ENCODE assay signal across 19 cellular contexts in the genomic region with DNA sequence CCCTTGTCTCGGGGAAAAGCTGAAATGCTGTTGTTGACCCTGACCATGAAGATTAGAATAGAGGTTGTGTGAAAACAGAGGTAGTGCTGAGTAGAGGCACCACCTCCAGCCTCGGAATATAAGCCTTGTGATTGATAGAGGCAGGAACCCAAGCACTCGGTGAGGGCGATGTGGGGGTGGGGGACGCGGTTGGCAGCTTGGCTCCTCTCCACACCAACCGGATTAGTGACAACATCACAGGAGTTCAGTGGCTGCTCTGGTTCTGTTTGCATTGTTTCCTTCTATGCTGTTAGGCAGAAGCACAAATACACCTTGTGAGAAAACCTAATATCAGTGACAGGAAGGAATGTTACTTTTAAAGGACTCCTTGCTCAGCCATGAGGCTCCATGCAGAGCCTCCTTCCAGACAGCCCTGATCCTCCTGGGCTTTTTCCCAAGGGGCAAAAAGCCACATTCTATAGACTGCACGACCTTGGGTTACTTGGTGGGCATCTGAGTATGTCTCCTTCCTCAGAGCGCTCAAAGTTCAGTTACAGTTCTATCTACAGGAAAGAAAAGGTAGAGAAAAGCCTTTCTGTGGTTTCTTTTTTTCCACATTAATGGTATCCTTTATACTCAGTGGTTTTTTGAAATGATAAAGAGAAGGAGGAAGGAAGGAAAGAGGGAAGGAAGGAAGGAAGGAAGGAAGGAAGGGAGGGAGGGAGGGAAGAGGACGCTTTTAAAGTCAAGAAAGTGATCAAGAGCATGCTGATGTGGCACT.
DNase-seq lines count a peak whose midpoint lies in the region; FAIRE-seq and TF ChIP-seq lines count a peak whose summit lies in the region.
"Had no signal": no experiment of that assay in that cellular context is flagged by ENCODE, and none has a peak within 500 bp of the region (broad histone marks: within the 10 kb centered on the region; RNA-seq: fewer than 3 reads in every experiment).

No MANE protein-coding gene starts in this region.

- H4K20me1 ChIP-seq in H1 (replicated peaks in 1 of 2; ENCODE audit: control insufficient read depth in 1 of 2, insufficient read depth in 2 of 2, low read length in 2 of 2) (peaks cover 0 to 3% of the 10 kb centered on the region in 2 experiments), PC-9 (ENCODE audit: insufficient read depth) (no peaks in the 10 kb centered on the region)

- H3K79me2 ChIP-seq in H1 (ENCODE audit: control insufficient read depth in 1 of 2, insufficient read depth in 2 of 2, low read length in 2 of 2) = no peaks in the 10 kb centered on the region
- no peaks in the 10 kb centered on the region for H3K79me2 ChIP-seq in PC-9 (ENCODE audit: low read depth)

- no peak overlapping the region for H3K56ac ChIP-seq in H1 (replicated peaks; ENCODE audit: insufficient read length, low read depth, low read length)

- H3K4me2 ChIP-seq in H1 (ENCODE audit: insufficient read depth in 1 of 2, low read depth in 2 of 2, low read length in 2 of 2) (no peak overlapping the region), PC-9 (no peak overlapping the region)

- H2BK20ac ChIP-seq in H1 (ENCODE audit: low read length) = no peak overlapping the region

- H2AFZ ChIP-seq in H1 (ENCODE audit: low read length) (peak overlapping the region; percentile 9; the same call in 1 of the 2 replicates), PC-9 (no peak overlapping the region)

- H3K4me3 Mint-ChIP-seq in activated CD4-positive, alpha-beta T cell treated with anti-CD3 and anti-CD28 coated beads, Interleukin-2, amount 10 ng/mL, durations not matched to agents 24 days and 14 days = no peak overlapping the region
- H3K4me3 Mint-ChIP-seq: activated naive CD4-positive, alpha-beta T cell treated with anti-CD3 and anti-CD28 coated beads, Interleukin-2, amount 10 ng/mL, durations not matched to agents 7 days and 5 days; activated T-cell treated with anti-CD3 and anti-CD28 coated beads, Interleukin-2, amount 50 U/mL, for 72 hours; central memory CD8-positive, alpha-beta T cell; mesothelial cell of epicardium; natural killer cell treated with Interleukin-12 subunit alpha and Interleukin-12 subunit beta and Interleukin-15 and Interleukin-18, amount 100 ng/mL, for 72 hours had no signal

- FAIRE-seq in H1 (lab: Jason Lieb, UNC) = no peak
- FAIRE-seq: GM12891 had no signal

- TF ChIP-seq POLR2A in H1 (IDR thresholded peaks at IDR 0.05; ENCODE audit: control extremely low read depth in 1 of 2, low read depth in 2 of 2, low read length in 2 of 2) = no peak

- intact Hi-C loops in activated CD4-positive, alpha-beta T cell treated with anti-CD3 and anti-CD28 coated beads, Interleukin-2, amount 10 ng/mL, durations not matched to agents 24 days and 14 days (cut with micrococcal nuclease) = no loop called here
- intact Hi-C loops in PC-9 (cut with micrococcal nuclease; ENCODE audit: unreplicated experiment) = no loop called here

- TF ChIP-seq CTCF in H1 (IDR thresholded peaks at IDR 0.05; ENCODE audit: control extremely low read depth in 1 of 3, insufficient read depth in 1 of 3, low read depth in 1 of 3, low read length in 3 of 3) (no peak), retinal pigment epithelial cell (conservative IDR thresholded peaks at IDR 0.05; ENCODE audit: low read depth, low read length) (no peak), PC-9 (conservative IDR thresholded peaks at IDR 0.05) (no peak)

- no peaks in the 10 kb centered on the region for H3K9me3 Mint-ChIP-seq in activated CD4-positive, alpha-beta T cell treated with anti-CD3 and anti-CD28 coated beads, Interleukin-2, amount 10 ng/mL, durations not matched to agents 24 days and 14 days
- H3K9me3 Mint-ChIP-seq: activated naive CD4-positive, alpha-beta T cell treated with anti-CD3 and anti-CD28 coated beads, Interleukin-2, amount 10 ng/mL, durations not matched to agents 7 days and 5 days; activated T-cell treated with anti-CD3 and anti-CD28 coated beads, Interleukin-2, amount 50 U/mL, for 72 hours; central memory CD8-positive, alpha-beta T cell; mesothelial cell of epicardium; natural killer cell treated with Interleukin-12 subunit alpha and Interleukin-12 subunit beta and Interleukin-15 and Interleukin-18, amount 100 ng/mL, for 72 hours had no signal

- H3K27ac ChIP-seq in H1 (ENCODE audit: low read depth, low read length) (no peak overlapping the region), PC-9 (no peak overlapping the region)
- H3K27ac ChIP-seq: dorsolateral prefrontal cortex, heart left ventricle, left ventricle myocardium inferior had no signal

- BruUV-seq in PC-9 (replicated peaks; lab: Mats Ljungman, UMichigan) = no TSS peak

- 70% methylated on average over 9 of the region's 10 CpGs; no CpG with 5 or more reads in 1 of the 2 experiments for WGBS in H1 (ENCODE audit: extremely low coverage in 1 of 2, insufficient coverage in 1 of 2, insufficient read length in 1 of 2, insufficient replicate concordance in 2 of 2, low coverage in 1 of 2, low lambda C conversion rate in 2 of 2, missing lambda C conversion rate in 1 of 2), 2 experiments

- H3F3A ChIP-seq in PC-9 (ENCODE audit: insufficient read depth, low read depth) = no peaks in the 10 kb centered on the region

- H3K27me3 ChIP-seq in H1 (replicated peaks in 1 of 4; ENCODE audit: control insufficient read depth in 3 of 4, extremely low read depth in 1 of 4, insufficient read depth in 3 of 4, low read length in 3 of 4) (no peaks in the 10 kb centered on the region), PC-9 (ENCODE audit: insufficient read depth, low read depth) (no peaks in the 10 kb centered on the region)

- no peak overlapping the region for H4K91ac ChIP-seq in H1 (replicated peaks; ENCODE audit: insufficient read length, low read length)

- H3K36me3 ChIP-seq in H1 (ENCODE audit: control insufficient read depth in 2 of 4, insufficient read depth in 4 of 4, low read length in 3 of 4) = no peaks in the 10 kb centered on the region
- no peaks in the 10 kb centered on the region for H3K36me3 ChIP-seq in PC-9 (ENCODE audit: low read depth)
- H3K36me3 ChIP-seq: heart left ventricle, left ventricle myocardium inferior had no signal

- no peaks in the 10 kb centered on the region for H3K36me3 Mint-ChIP-seq in activated CD4-positive, alpha-beta T cell treated with anti-CD3 and anti-CD28 coated beads, Interleukin-2, amount 10 ng/mL, durations not matched to agents 24 days and 14 days (ENCODE audit: low read depth)
- H3K36me3 Mint-ChIP-seq: activated naive CD4-positive, alpha-beta T cell treated with anti-CD3 and anti-CD28 coated beads, Interleukin-2, amount 10 ng/mL, durations not matched to agents 7 days and 5 days; mesothelial cell of epicardium; natural killer cell treated with Interleukin-12 subunit alpha and Interleukin-12 subunit beta and Interleukin-15 and Interleukin-18, amount 100 ng/mL, for 72 hours had no signal

- H3K4me1 Mint-ChIP-seq in activated CD4-positive, alpha-beta T cell treated with anti-CD3 and anti-CD28 coated beads, Interleukin-2, amount 10 ng/mL, durations not matched to agents 24 days and 14 days = no peaks in the 10 kb centered on the region
- H3K4me1 Mint-ChIP-seq: activated naive CD4-positive, alpha-beta T cell treated with anti-CD3 and anti-CD28 coated beads, Interleukin-2, amount 10 ng/mL, durations not matched to agents 7 days and 5 days; central memory CD8-positive, alpha-beta T cell had no signal

- POLR2A ChIA-PET in H1 (lab: Charles Lee; ENCODE audit: partially characterized antibody) = no interaction called here
- POLR2A ChIA-PET in PC-9 (lab: Charles Lee; ENCODE audit: unreplicated experiment) = no interaction called here

- H3K9me2 ChIP-seq in PC-9 (ENCODE audit: insufficient read depth) = no peaks in the 10 kb centered on the region

- H3K4ac ChIP-seq in H1 (replicated peaks; ENCODE audit: insufficient read length, low read depth, low read length) = no peak overlapping the region

- no peaks in the 10 kb centered on the region for H3K79me1 ChIP-seq in H1 (ENCODE audit: low read depth, low read length)

- peaks cover 8% of the 10 kb centered on the region for H3K27me3 Mint-ChIP-seq in activated CD4-positive, alpha-beta T cell treated with anti-CD3 and anti-CD28 coated beads, Interleukin-2, amount 10 ng/mL, durations not matched to agents 24 days and 14 days

- in situ Hi-C loops in KBM-7 (cut with MboI; ENCODE audit: low pct_unique_long_range_greater_than_20kb, low sequenced_read_pairs) = no loop called here

- H2BK5ac ChIP-seq in H1 (ENCODE audit: low read depth, low read length) = no peak overlapping the region

- peak; percentile 6 for DNase-seq in activated CD4-positive, alpha-beta T cell treated with anti-CD3 and anti-CD28 coated beads for 48 hours
- no peak for DNase-seq in activated CD4-positive, alpha-beta T cell treated with anti-CD3 and anti-CD28 coated beads, Interleukin-2, amount 10 ng/mL, durations not matched to agents 24 days and 14 days
- DNase-seq in NCI-H82 (lab: John Stamatoyannopoulos, UW) = peak; percentile 81
- DNase-seq in H1 (ENCODE audit: low read depth in 1 of 2, low spot score in 2 of 2) = no peak
- DNase-seq in retinal pigment epithelial cell (ENCODE audit: low read depth) = peak; percentile 73
- no peak for DNase-seq in AG08396 (ENCODE audit: low spot score)
- DNase-seq in PC-9 = no peak
- no peak for DNase-seq in KBM-7
- DNase-seq: activated naive CD4-positive, alpha-beta T cell treated with anti-CD3 and anti-CD28 coated beads, Interleukin-2, amount 10 ng/mL, durations not matched to agents 7 days and 5 days; activated T-cell treated with anti-CD3 and anti-CD28 coated beads, Interleukin-2, amount 50 U/mL, for 72 hours; dorsolateral prefrontal cortex; heart left ventricle; left ventricle myocardium inferior; NCI-H526; T1000 had no signal

- H3K9me3 ChIP-seq in H1 (ENCODE audit: insufficient read depth in 2 of 2, low read depth in 1 of 2, low read length in 1 of 2) = no peaks in the 10 kb centered on the region
- H3K9me3 ChIP-seq in PC-9 (ENCODE audit: insufficient read depth, low read depth) = no peaks in the 10 kb centered on the region
- H3K9me3 ChIP-seq: heart left ventricle, left ventricle myocardium inferior had no signal

- H3K18ac ChIP-seq in H1 (ENCODE audit: extremely low read depth, low read length) = no peak overlapping the region

- H2BK120ac ChIP-seq in H1 (replicated peaks; ENCODE audit: low read depth, low read length) = no peak overlapping the region

- H3K4me3 ChIP-seq in H1 (ENCODE audit: extremely low read depth in 1 of 4, insufficient read depth in 2 of 4, low read depth in 3 of 4, low read length in 4 of 4) = no peak overlapping the region
- no peak overlapping the region for H3K4me3 ChIP-seq in retinal pigment epithelial cell (ENCODE audit: low read length)
- no peak overlapping the region for H3K4me3 ChIP-seq in PC-9
- H3K4me3 ChIP-seq: dorsolateral prefrontal cortex, heart left ventricle, left ventricle myocardium inferior had no signal

- H3K14ac ChIP-seq in H1 (ENCODE audit: insufficient read length) = no peak overlapping the region

- H4K5ac ChIP-seq in H1 (ENCODE audit: insufficient read length, low read depth, low read length) = no peak overlapping the region

- H3K23me2 ChIP-seq in H1 (ENCODE audit: low read depth, low read length) = peaks cover 7% of the 10 kb centered on the region; the same call in 1 of the 2 replicates

- peak overlapping the region; percentile 20; the same call in 1 of the 2 replicates for H2BK12ac ChIP-seq in H1 (ENCODE audit: low read depth, low read length)

- no peak overlapping the region for H3K9ac ChIP-seq in H1 (replicated peaks in 1 of 4; ENCODE audit: extremely low read depth in 1 of 4, low read depth in 3 of 4, low read length in 3 of 4)

- no peak overlapping the region for H2AK5ac ChIP-seq in H1 (ENCODE audit: low read depth, low read length)

- H3K27ac Mint-ChIP-seq in activated CD4-positive, alpha-beta T cell treated with anti-CD3 and anti-CD28 coated beads, Interleukin-2, amount 10 ng/mL, durations not matched to agents 24 days and 14 days = no peak overlapping the region
- H3K27ac Mint-ChIP-seq: activated naive CD4-positive, alpha-beta T cell treated with anti-CD3 and anti-CD28 coated beads, Interleukin-2, amount 10 ng/mL, durations not matched to agents 7 days and 5 days; activated T-cell treated with anti-CD3 and anti-CD28 coated beads, Interleukin-2, amount 50 U/mL, for 72 hours; mesothelial cell of epicardium; natural killer cell treated with Interleukin-12 subunit alpha and Interleukin-12 subunit beta and Interleukin-15 and Interleukin-18, amount 100 ng/mL, for 72 hours had no signal

- no peak overlapping the region for H4K8ac ChIP-seq in H1 (ENCODE audit: extremely low read depth, insufficient read depth, low read length)

- TF ChIP-seq RAD21 in H1 (IDR thresholded peaks at IDR 0.05 in 1 of 2, conservative IDR thresholded peaks at IDR 0.05 in 1 of 2; ENCODE audit: low read depth in 2 of 2, low read length in 2 of 2) = no peak

- CTCF ChIA-PET in H1 (lab: Charles Lee; ENCODE audit: partially characterized antibody) (no interaction called here), PC-9 (lab: Charles Lee) (no interaction called here)

- no peak overlapping the region for H3K23ac ChIP-seq in H1 (ENCODE audit: insufficient read length)

- no peak for TF ChIP-seq EP300 in H1 (IDR thresholded peaks at IDR 0.05; ENCODE audit: borderline replicate concordance in 1 of 2, low read depth in 2 of 2, low read length in 2 of 2)

- H3K4me1 ChIP-seq in H1 (replicated peaks in 1 of 4; ENCODE audit: control insufficient read depth in 3 of 4, insufficient read depth in 4 of 4, low read length in 3 of 4) = peaks cover 1 to 5% (median 4%) of the 10 kb centered on the region in 4 experiments; a peak in 3 of 7 replicates
- no peaks in the 10 kb centered on the region for H3K4me1 ChIP-seq in PC-9 (replicated peaks; ENCODE audit: insufficient read depth)
- H3K4me1 ChIP-seq: heart left ventricle had no signal

- H2BK15ac ChIP-seq in H1 (ENCODE audit: low read length) = no peak overlapping the region

Comparison
In these comparisons a context has a peak if more than half of its experiments do, and no peak if none do; other contexts are left out.
1. DNase-seq: peak in activated CD4-positive, alpha-beta T cell treated with anti-CD3 and anti-CD28 coated beads for 48 hours (single experiment), NCI-H82 (single experiment) and retinal pigment epithelial cell (single experiment); none in activated CD4-positive, alpha-beta T cell treated with anti-CD3 and anti-CD28 coated beads, Interleukin-2, amount 10 ng/mL, durations not matched to agents 24 days and 14 days (single experiment), H1 (0 of 2), AG08396 (single experiment), PC-9 (0 of 2) and KBM-7 (single experiment).